In genomic region chr9:70418822-70419545, GRCh38 we compare ENCODE assay signal across 8 cellular contexts. TPM values are rescaled to one million over a fixed set of nuclear protein-coding genes. Genes with fewer than 3 reads are reported as not detected.
DNase-seq lines count a peak whose midpoint lies in the region; ATAC-seq and TF ChIP-seq lines count a peak whose summit lies in the region.

No MANE protein-coding gene starts in this region.

- TF ChIP-seq CTCF in GM12864 (IDR thresholded peaks at IDR 0.05; ENCODE audit: low read depth, low read length, missing control alignments) (no peak), adrenal gland (IDR thresholded peaks at IDR 0.05) (no peak), heart left ventricle (IDR thresholded peaks at IDR 0.05) (no peak), upper lobe of left lung (IDR thresholded peaks at IDR 0.05) (peak in 1 of 6 experiments; percentile 10)

- TF ChIP-seq POLR2A in adrenal gland (IDR thresholded peaks at IDR 0.05) (peak; percentile 88 to 98), heart left ventricle (IDR thresholded peaks at IDR 0.05) (peak; percentile 23 to 94), upper lobe of left lung (IDR thresholded peaks at IDR 0.05) (peak in 3 of 4 donors; percentile 81 to 96 (median 88))

- H3K36me3 ChIP-seq in adrenal gland (replicated peaks in 1 of 2) (no peaks in the 10 kb centered on the region), heart left ventricle (no peaks in the 10 kb centered on the region), upper lobe of left lung (no peaks in the 10 kb centered on the region)

- 0% methylated on average over 11 to 65 of the region's 65 CpGs for WGBS in adrenal gland, 4 donors
- WGBS in heart left ventricle, 4 donors = 0 to 1% (median 0%) methylated on average over 47 to 65 of the region's 65 CpGs
- 0 to 1% methylated on average over 14 to 51 of the region's 65 CpGs for WGBS in upper lobe of left lung, 2 donors

- intact Hi-C loops in adrenal gland (cut with DNase I) (loop anchor here in 1 of 2 donors (10.0 kb wide), 1 partner anchor 186 kb away; no protein-coding TSS in a partner anchor), heart left ventricle (cut with DNase I) (loop anchor here in 7 of 10 donors (1.0 to 10.0 kb wide), 4 partner anchors 154 to 1946 kb away; partner anchors contain the start of gene ZFAND5 (in 2 of the 7)), posterior cingulate gyrus (cut with DNase I) (loop anchor here (2.0 kb wide), 1 partner anchor 66 kb away; no protein-coding TSS in a partner anchor)

- peak; percentile 94 to 100 (median 98) for TF ChIP-seq EP300 in upper lobe of left lung (IDR thresholded peaks at IDR 0.05)

- H3K9me3 ChIP-seq in adrenal gland (replicated peaks in 1 of 3) (no peaks in the 10 kb centered on the region), heart left ventricle (no peaks in the 10 kb centered on the region), upper lobe of left lung (no peaks in the 10 kb centered on the region)

- H3K27me3 ChIP-seq in adrenal gland (no peaks in the 10 kb centered on the region), heart left ventricle (no peaks in the 10 kb centered on the region), upper lobe of left lung (no peaks in the 10 kb centered on the region)

- H3K4me1 ChIP-seq in adrenal gland (replicated peaks in 1 of 2) (peaks cover 39 to 61% of the 10 kb centered on the region in 2 donors), heart left ventricle (peaks cover 24 to 70% (median 55%) of the 10 kb centered on the region in 12 donors), upper lobe of left lung (peaks cover 50 to 55% (median 55%) of the 10 kb centered on the region in 4 donors)

- H3K4me3 ChIP-seq in GM12864 (ENCODE audit: low read depth, low read length) (peak overlapping the region; percentile 63), adrenal gland (peak overlapping the region in 3 of 4 donors; percentile 18 to 70 (median 30)), heart left ventricle (peak overlapping the region; percentile 19 to 81 (median 58)), upper lobe of left lung (peak overlapping the region in 3 of 4 donors; percentile 36 to 55 (median 44))

- H3K27ac ChIP-seq in adrenal gland (peak overlapping the region; percentile 99 to 100 (median 100)), heart left ventricle (peak overlapping the region; percentile 98 to 100 (median 100)), upper lobe of left lung (peak overlapping the region; percentile 99 to 100 (median 100))

- ATAC-seq in HG02763 (IDR thresholded peaks at IDR 0.05; ENCODE audit: unreplicated experiment) = peak; percentile 55
- peak; percentile 47 to 74 (median 58) for ATAC-seq in heart left ventricle
- peak; percentile 70 to 85 for ATAC-seq in upper lobe of left lung (ENCODE audit: low FRiP score in 2 of 2)

- DNase-seq in GM12864 (ENCODE audit: low read depth) (peak; percentile 66), NCI-H1436 (lab: John Stamatoyannopoulos, UW) (peak; percentile 87), SW 1271 (lab: John Stamatoyannopoulos, UW) (peak; percentile 65 to 87), adrenal gland (peak; percentile 95 to 99 (median 98)), heart left ventricle (peak; percentile 96 to 99 (median 98)), posterior cingulate gyrus (peak; percentile 85 to 99 (median 96)), upper lobe of left lung (peak; percentile 95 to 99)

RNA-seq across cellular contexts. Expression of gene KLF9, which starts 4.5 kb away (rescaled TPM):
- total RNA-seq in adrenal gland (10 to 100 TPM; 34.3 to 80.7 (median 45.3) TPM), heart left ventricle (10 to 100 TPM; 28.7 to 74.8 (median 46.0) TPM), upper lobe of left lung (100 to 1,000 TPM in 2 of 6 donors, 10 to 100 TPM in 4; 51.8 to 135 (median 83.5) TPM)
- polyA plus RNA-seq in adrenal gland (10 to 100 TPM; 16.8 to 34.1 (median 17.1) TPM), heart left ventricle (10 to 100 TPM; 25.8 to 53.6 TPM)

Comparison
In these comparisons a context has a peak if more than half of its experiments do, and no peak if none do; other contexts are left out.
1. Peak in every context shown above with its lines: DNase-seq, ATAC-seq, H3K4me3 ChIP-seq and H3K27ac ChIP-seq.